Comparison of ENCODE assay signal across 9 cellular contexts in genomic region chr22:36465232-36466021, GRCh38. TPM values are rescaled to one million over a fixed set of nuclear protein-coding genes. Genes with fewer than 3 reads are reported as not detected.
A peak's percentile ranks its signal among the peaks of the same experiment; 100 is the strongest.
DNase-seq lines count a peak whose midpoint lies in the region; ATAC-seq and TF ChIP-seq lines count a peak whose summit lies in the region.
"Had no signal": no experiment of that assay in that cellular context is flagged by ENCODE, and none has a peak within 500 bp of the region (broad histone marks: within the 10 kb centered on the region; RNA-seq: fewer than 3 reads in every experiment).

No MANE protein-coding gene starts in this region.

- no peak overlapping the region for H3K9ac ChIP-seq in trophoblast cell (ENCODE audit: low read length)

- intact Hi-C loops in Calu3 (cut with micrococcal nuclease; ENCODE audit: unreplicated experiment) = loop anchor here (5.0 kb wide), 1 partner anchor 78 kb away; the partner anchor contains the start of gene MYH9

- H2BK120ac ChIP-seq in trophoblast cell (ENCODE audit: insufficient read depth, low read length, poor library complexity) = peak overlapping the region; percentile 72

- no peak overlapping the region for H4K12ac ChIP-seq in trophoblast cell (ENCODE audit: low read depth, low read length)

- H3K4me1 ChIP-seq in SJCRH30 = peaks cover 71% of the 10 kb centered on the region
- H3K4me1 ChIP-seq in trophoblast cell (ENCODE audit: control insufficient read depth in 1 of 2, insufficient read depth in 2 of 2, low read length in 2 of 2) = peaks cover 33 to 44% of the 10 kb centered on the region in 2 experiments

- DNase-seq in Calu3 = peak; percentile 94
- DNase-seq in SJCRH30 = peak in 1 of 2 experiments; percentile 39
- peak; percentile 93 for DNase-seq in fibroblast of pulmonary artery (ENCODE audit: low read depth)
- peak; percentile 88 to 91 for DNase-seq in trophoblast cell
- no peak for DNase-seq in NK-92 (lab: John Stamatoyannopoulos, UW; ENCODE audit: unreplicated experiment)
- DNase-seq in ecto neural progenitor cell (ENCODE audit: low spot score) = no peak
- no peak for DNase-seq in NCI-H128 (lab: John Stamatoyannopoulos, UW; ENCODE audit: unreplicated experiment)

- H2AK5ac ChIP-seq in trophoblast cell (ENCODE audit: low read length) = peak overlapping the region; percentile 89

- H3K4me3 ChIP-seq in SJCRH30 (no peak overlapping the region), fibroblast of pulmonary artery (replicated peaks; ENCODE audit: low read depth, low read length) (no peak overlapping the region), trophoblast cell (ENCODE audit: low read depth, low read length) (no peak overlapping the region)

- H3K79me1 ChIP-seq in trophoblast cell (ENCODE audit: low read length) = peaks cover 49% of the 10 kb centered on the region

- H3K4me3 Mint-ChIP-seq in Calu3 (ENCODE audit: low read depth, unreplicated experiment) = peak overlapping the region; percentile 54

- H3K27me3 Mint-ChIP-seq in Calu3 (ENCODE audit: unreplicated experiment) = no peaks in the 10 kb centered on the region

- peak overlapping the region; percentile 49 for H2BK5ac ChIP-seq in trophoblast cell (ENCODE audit: low read depth, low read length, poor library complexity)

- H3K36me3 Mint-ChIP-seq in Calu3 (ENCODE audit: insufficient read depth, unreplicated experiment) = peaks cover 44% of the 10 kb centered on the region

- peak overlapping the region; percentile 51 for H3K18ac ChIP-seq in trophoblast cell (ENCODE audit: low read length)

- peak overlapping the region; percentile 72 for H4K91ac ChIP-seq in trophoblast cell (ENCODE audit: low read depth, low read length)

- H3K23ac ChIP-seq in trophoblast cell (ENCODE audit: low read length) = no peak overlapping the region

- H3K4me2 ChIP-seq in trophoblast cell (ENCODE audit: low read length) = no peak overlapping the region

- no peaks in the 10 kb centered on the region for H3K36me3 ChIP-seq in SJCRH30
- H3K36me3 ChIP-seq in trophoblast cell (ENCODE audit: control insufficient read depth in 1 of 2, insufficient read depth in 2 of 2, low read length in 2 of 2) = peaks cover 0 to 8% of the 10 kb centered on the region in 2 experiments

- peak overlapping the region; percentile 98 for H3K27ac Mint-ChIP-seq in Calu3 (ENCODE audit: unreplicated experiment)

- TF ChIP-seq CTCF in Calu3 (IDR thresholded peaks at IDR 0.05; ENCODE audit: unreplicated experiment) (no peak), fibroblast of pulmonary artery (IDR thresholded peaks at IDR 0.05; ENCODE audit: low read length, missing control alignments) (no peak)

- CTCF ChIA-PET in Calu3 (lab: Charles Lee) = interaction anchor here (0.7 to 1.5 kb wide), 6 partner anchors 14 to 100 kb away, joined by 3 to 5 read pairs (median 4); partner anchors contain the start of gene MYH9

- H3K4me1 Mint-ChIP-seq in Calu3 (ENCODE audit: low read depth, unreplicated experiment) = peaks cover 61% of the 10 kb centered on the region

- H4K8ac ChIP-seq in trophoblast cell (ENCODE audit: low read depth, low read length) = peak overlapping the region; percentile 47

- peak overlapping the region; percentile 68 for H2BK12ac ChIP-seq in trophoblast cell (ENCODE audit: low read length)

- H3K27ac ChIP-seq in SJCRH30 (peak overlapping the region; percentile 72), trophoblast cell (ENCODE audit: low read depth, low read length) (no peak overlapping the region)
- H3K27ac ChIP-seq: VCaP had no signal

- H3K9me3 ChIP-seq in SJCRH30 (replicated peaks) (no peaks in the 10 kb centered on the region), trophoblast cell (ENCODE audit: insufficient read depth, low read depth, low read length) (peaks cover 3% of the 10 kb centered on the region)

- no peak overlapping the region for H3K4ac ChIP-seq in trophoblast cell (ENCODE audit: low read depth, low read length)

- H3K27me3 ChIP-seq in SJCRH30 = no peaks in the 10 kb centered on the region
- no peaks in the 10 kb centered on the region for H3K27me3 ChIP-seq in trophoblast cell (ENCODE audit: insufficient read depth, low read length)

- H3K14ac ChIP-seq in trophoblast cell (ENCODE audit: low read length) = peak overlapping the region; percentile 56

- H3K9me3 Mint-ChIP-seq in Calu3 (ENCODE audit: low read depth, unreplicated experiment) = no peaks in the 10 kb centered on the region

- peaks cover 7% of the 10 kb centered on the region for H3K79me2 ChIP-seq in trophoblast cell (ENCODE audit: control insufficient read depth, insufficient read depth, low read length, poor library complexity)

- BruUV-seq in Calu3 (replicated peaks; lab: Mats Ljungman, UMichigan) = no TSS peak

- H2AFZ ChIP-seq in trophoblast cell (ENCODE audit: insufficient read depth, low read length, poor library complexity) = no peak overlapping the region

- no CpG with 5 or more reads among the region's 25 CpGs for WGBS in trophoblast cell (ENCODE audit: extremely low coverage, insufficient coverage, insufficient read length)

- ATAC-seq in GM19467 (IDR thresholded peaks at IDR 0.05; ENCODE audit: unreplicated experiment) = no peak

RNA-seq across cellular contexts. Expression of gene TXN2, which starts 16.0 kb away (rescaled TPM):
- 58.4 and 63.3 TPM in 2 replicates for total RNA-seq in Calu3 (2022)
- total RNA-seq in SJCRH30 (2014; rRNA removed; shearing (Covaris generic)) = 45.6 and 53.6 TPM in 2 replicates
- 47.7 and 47.8 TPM in 2 replicates for polyA plus RNA-seq in trophoblast cell (2013)

RNA-seq across cellular contexts. Expression of gene FOXRED2, which starts 41.4 kb away (rescaled TPM):
- total RNA-seq in Calu3 (2022) = 27.9 and 29.4 TPM in 2 replicates
- 16.9 and 20.9 TPM in 2 replicates for total RNA-seq in SJCRH30 (2014; rRNA removed; shearing (Covaris generic))
- 5.0 and 5.1 TPM in 2 replicates for polyA plus RNA-seq in trophoblast cell (2013)

Comparison
In these comparisons a context has a peak if more than half of its experiments do, and no peak if none do; other contexts are left out.
1. DNase-seq: peak in Calu3 (single experiment), fibroblast of pulmonary artery (single experiment) and trophoblast cell (2 of 2); none in NK-92 (single experiment), ecto neural progenitor cell (single experiment) and NCI-H128 (single experiment).